Comparison of ENCODE assay signal across 26 cellular contexts in the genomic region with DNA sequence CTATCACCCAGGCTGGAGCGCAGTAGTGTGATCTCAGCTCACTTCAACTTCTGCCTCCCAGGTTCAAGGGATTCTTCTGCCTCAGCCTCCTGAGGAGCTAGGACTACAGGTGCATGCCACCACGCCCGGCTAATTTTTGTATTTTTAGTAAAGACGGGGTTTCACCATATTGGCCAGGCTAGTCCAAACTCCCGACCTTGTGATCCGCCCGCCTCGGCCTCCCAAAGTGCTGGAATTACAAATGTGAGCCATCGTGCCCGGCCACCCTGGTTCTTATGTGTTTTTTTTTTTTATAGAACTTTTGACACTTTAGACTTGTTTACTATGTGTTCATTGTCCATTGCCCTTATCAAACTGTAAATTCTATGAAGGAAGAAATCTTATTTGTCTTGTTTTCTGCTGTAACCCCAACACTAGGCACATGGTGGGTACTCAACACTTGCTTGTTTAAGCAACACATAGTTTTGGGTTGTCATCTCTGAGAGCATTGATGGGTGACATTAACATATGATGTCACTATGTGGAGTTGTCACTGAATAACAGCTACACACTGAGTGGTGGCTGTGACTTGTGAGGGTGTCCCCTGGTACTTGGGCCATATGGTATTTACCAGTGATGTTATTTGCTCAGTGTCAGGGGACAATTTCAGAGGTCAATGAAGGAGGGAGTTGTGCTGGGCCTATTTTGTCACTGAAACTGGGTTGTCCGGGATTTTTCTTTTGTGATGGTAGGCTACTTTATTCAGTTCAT. TPM values are rescaled to one million over a fixed set of nuclear protein-coding genes. Genes with fewer than 3 reads are reported as not detected.
A peak's percentile ranks its signal among the peaks of the same experiment; 100 is the strongest.
DNase-seq lines count a peak whose midpoint lies in the region; ATAC-seq and TF ChIP-seq lines count a peak whose summit lies in the region.
"Had no signal": no experiment of that assay in that cellular context is flagged by ENCODE, and none has a peak within 500 bp of the region (broad histone marks: within the 10 kb centered on the region; RNA-seq: fewer than 3 reads in every experiment).

No MANE protein-coding gene starts in this region.

- H2BK120ac ChIP-seq in neuronal stem cell (ENCODE audit: low read depth, low read length) (no peak overlapping the region), mesendoderm (ENCODE audit: low read depth, low read length) (no peak overlapping the region)

- H2AK5ac ChIP-seq in neuronal stem cell (ENCODE audit: low read depth, low read length) (no peak overlapping the region), mesendoderm (ENCODE audit: low read length) (no peak overlapping the region)

- H2BK12ac ChIP-seq in neuronal stem cell (ENCODE audit: low read length), result no peak overlapping the region

- no peak overlapping the region for H2AFZ ChIP-seq in neuronal stem cell (ENCODE audit: low read length)

- H3K9me3 ChIP-seq in Caco-2 (no peaks in the 10 kb centered on the region), neuronal stem cell (replicated peaks in 1 of 2; ENCODE audit: control insufficient read depth in 2 of 2, insufficient read depth in 1 of 2, low read depth in 1 of 2, low read length in 2 of 2) (peaks cover 0 to 2% of the 10 kb centered on the region in 2 donors)
- H3K9me3 ChIP-seq: thoracic aorta had no signal

- H3K27ac ChIP-seq in neuronal stem cell (replicated peaks; ENCODE audit: low read length) (no peak overlapping the region), mesendoderm (ENCODE audit: low read depth, low read length) (no peak overlapping the region)
- H3K27ac ChIP-seq: BLaER1, SK-N-MC, thoracic aorta had no signal

- H3K27me3 ChIP-seq in Caco-2 (replicated peaks; ENCODE audit: control insufficient read depth, insufficient read depth, low read length), result no peaks in the 10 kb centered on the region
- no peaks in the 10 kb centered on the region for H3K27me3 ChIP-seq in neuronal stem cell (ENCODE audit: control insufficient read depth in 3 of 3, insufficient read depth in 3 of 3, low read depth in 1 of 3, low read length in 3 of 3)
- no peaks in the 10 kb centered on the region for H3K27me3 ChIP-seq in mesendoderm (ENCODE audit: insufficient read depth, low read length, poor library complexity)
- H3K27me3 ChIP-seq: BLaER1 had no signal

- no peak overlapping the region for H2BK5ac ChIP-seq in neuronal stem cell (ENCODE audit: low read length)
- H2BK5ac ChIP-seq in mesendoderm (ENCODE audit: low read length), result no peak overlapping the region

- H3K4me1 ChIP-seq in Caco-2, result peaks cover 22% of the 10 kb centered on the region
- peaks cover 0 to 2% of the 10 kb centered on the region in 2 donors for H3K4me1 ChIP-seq in neuronal stem cell (ENCODE audit: control insufficient read depth in 2 of 2, insufficient read depth in 1 of 2, low read depth in 1 of 2, low read length in 2 of 2)
- no peaks in the 10 kb centered on the region for H3K4me1 ChIP-seq in mesendoderm (ENCODE audit: control insufficient read depth, low read depth, low read length)
- H3K4me1 ChIP-seq: BLaER1 had no signal

- H3K79me1 ChIP-seq in neuronal stem cell (ENCODE audit: low read depth, low read length), result no peaks in the 10 kb centered on the region
- H3K79me1 ChIP-seq in mesendoderm (ENCODE audit: low read length), result no peaks in the 10 kb centered on the region

- BruUV-seq in Caco-2 (replicated peaks; lab: Mats Ljungman, UMichigan), result no TSS peak

- H3K4me2 ChIP-seq in neuronal stem cell (ENCODE audit: insufficient read depth, low read length, poor library complexity, severe bottlenecking) (no peak overlapping the region), mesendoderm (ENCODE audit: low read length) (no peak overlapping the region)
- H3K4me2 ChIP-seq: BLaER1 had no signal

- H3K9me3 Mint-ChIP-seq in activated naive CD4-positive, alpha-beta T cell treated with anti-CD3 and anti-CD28 coated beads, Interleukin-2, amount 10 ng/mL, durations not matched to agents 7 days and 5 days, result no peaks in the 10 kb centered on the region
- no peaks in the 10 kb centered on the region for H3K9me3 Mint-ChIP-seq in Caco-2 (ENCODE audit: unreplicated experiment)
- peaks cover 5% of the 10 kb centered on the region for H3K9me3 Mint-ChIP-seq in central memory CD8-positive, alpha-beta T cell
- H3K9me3 Mint-ChIP-seq: activated naive CD8-positive, alpha-beta T cell treated with anti-CD3 and anti-CD28 coated beads, Interleukin-2, amount 10 ng/mL, durations not matched to agents 7 days and 5 days had no signal

- no peaks in the 10 kb centered on the region for H3K79me2 ChIP-seq in mesendoderm (ENCODE audit: control insufficient read depth, insufficient read depth, low read length)

- no peak for ATAC-seq in central memory CD8-positive, alpha-beta T cell (replicated peaks; ENCODE audit: extremely low read depth, poor library complexity, severe bottlenecking)
- ATAC-seq in HG02885 (IDR thresholded peaks at IDR 0.05; ENCODE audit: poor library complexity, unreplicated experiment), result no peak
- ATAC-seq: stimulated activated naive B cell treated with anti-CD40 and anti-IgM and Interleukin-4, amounts not matched to agents 10 μg/mL and 1 μg/mL and 100 μg/mL, for 72 hours had no signal

- H3K4me1 Mint-ChIP-seq in activated naive CD4-positive, alpha-beta T cell treated with anti-CD3 and anti-CD28 coated beads, Interleukin-2, amount 10 ng/mL, durations not matched to agents 7 days and 5 days, result peaks cover 24% of the 10 kb centered on the region
- H3K4me1 Mint-ChIP-seq in Caco-2 (ENCODE audit: low read depth, unreplicated experiment), result no peaks in the 10 kb centered on the region
- H3K4me1 Mint-ChIP-seq in central memory CD8-positive, alpha-beta T cell, result peaks cover 17% of the 10 kb centered on the region

- H3K36me3 ChIP-seq in Caco-2 (ENCODE audit: control insufficient read depth, insufficient read depth, low read length) (no peaks in the 10 kb centered on the region), neuronal stem cell (replicated peaks in 1 of 2; ENCODE audit: control insufficient read depth in 2 of 2, insufficient read depth in 2 of 2, low read length in 2 of 2) (no peaks in the 10 kb centered on the region), mesendoderm (ENCODE audit: control insufficient read depth, insufficient read depth, low read length) (no peaks in the 10 kb centered on the region)
- H3K36me3 ChIP-seq: BLaER1, thoracic aorta had no signal

- no peak for TF ChIP-seq CTCF in Caco-2 (IDR thresholded peaks at IDR 0.05; ENCODE audit: insufficient read depth in 1 of 2, low read depth in 1 of 2, low read length in 1 of 2, severe bottlenecking in 1 of 2, unreplicated experiment in 1 of 2)

- no CpG with 5 or more reads among the region's 11 CpGs for WGBS in neuronal stem cell (ENCODE audit: extremely low coverage in 2 of 2, insufficient read length in 2 of 2, insufficient replicate concordance in 1 of 2), 2 donors
- WGBS in mesendoderm (ENCODE audit: extremely low coverage, insufficient coverage, low lambda C conversion rate), result no CpG with 5 or more reads among the region's 11 CpGs

- intact Hi-C loops in Caco-2 (cut with micrococcal nuclease; ENCODE audit: unreplicated experiment), result loop anchor here (5.0 kb wide), 1 partner anchor 391 kb away; a partner anchor contains a TSS

- POLR2A ChIA-PET in Caco-2 (lab: Charles Lee), result interaction anchor here (0.6 kb wide), 1 partner anchor 13 kb away, joined by 3 read pairs; no protein-coding TSS in a partner anchor

- no peak overlapping the region for H3K14ac ChIP-seq in neuronal stem cell (ENCODE audit: low read length)

- H3K18ac ChIP-seq in neuronal stem cell (ENCODE audit: low read length), result no peak overlapping the region
- H3K18ac ChIP-seq in mesendoderm (ENCODE audit: low read length), result no peak overlapping the region

- H3K4ac ChIP-seq in neuronal stem cell (ENCODE audit: low read length) (peak overlapping the region; percentile 76), mesendoderm (ENCODE audit: low read depth, low read length) (no peak overlapping the region)

- H2BK15ac ChIP-seq in neuronal stem cell (ENCODE audit: low read length) (no peak overlapping the region), mesendoderm (replicated peaks; ENCODE audit: low read depth) (no peak overlapping the region)

- H4K91ac ChIP-seq in neuronal stem cell (ENCODE audit: low read depth, low read length, poor library complexity), result no peak overlapping the region

- no peak overlapping the region for H3K56ac ChIP-seq in mesendoderm (ENCODE audit: low read length)

- H3K9ac ChIP-seq in neuronal stem cell (ENCODE audit: low read depth, low read length, poor library complexity), result no peak overlapping the region
- no peak overlapping the region for H3K9ac ChIP-seq in mesendoderm (ENCODE audit: low read length)
- H3K9ac ChIP-seq: BLaER1 had no signal

- no peak overlapping the region for H3K23ac ChIP-seq in neuronal stem cell (ENCODE audit: low read depth, low read length, poor library complexity)
- H3K23ac ChIP-seq in mesendoderm (ENCODE audit: low read length), result no peak overlapping the region

- H4K5ac ChIP-seq in mesendoderm (ENCODE audit: low read length), result no peak overlapping the region

- DNase-seq in activated naive CD4-positive, alpha-beta T cell treated with anti-CD3 and anti-CD28 coated beads, Interleukin-2, amount 10 ng/mL, durations not matched to agents 7 days and 5 days, result no peak
- no peak for DNase-seq in activated naive CD4-positive, alpha-beta T cell treated with anti-CD3 and anti-CD28 coated beads, Interleukin-2, amount 50 U/mL, for 16 hours
- DNase-seq in Caco-2, result no peak
- no peak for DNase-seq in central memory CD8-positive, alpha-beta T cell (ENCODE audit: low spot score in 2 of 2)
- DNase-seq in neuronal stem cell (ENCODE audit: low spot score), result no peak
- DNase-seq in stimulated activated CD4-positive, alpha-beta T cell treated with anti-CD3 and anti-CD28 coated beads, Interleukin-2, amount 100 ng/mL, for 48 hours, result no peak
- DNase-seq in mesendoderm, result no peak
- DNase-seq: ACHN; activated CD8-positive, alpha-beta memory T cell treated with anti-CD3 and anti-CD28 coated beads, Interleukin-2, amount 50 U/mL, for 48 hours; activated naive CD8-positive, alpha-beta T cell treated with anti-CD3 and anti-CD28 coated beads, Interleukin-2, amount 10 ng/mL, durations not matched to agents 7 days and 5 days; cerebellar nuclear complex; HCEC 1CT; NCI-H1105; NCI-H2081 treated with DMSO at 0.1 percent for 48 hours; NCI-H82; occipital lobe; RPMI8226; stimulated activated naive B cell treated with anti-CD40 and anti-IgM and Interleukin-4, amounts not matched to agents 10 μg/mL and 1 μg/mL and 100 μg/mL, for 72 hours; T-helper 2 cell had no signal

- H3K4me3 Mint-ChIP-seq in activated naive CD4-positive, alpha-beta T cell treated with anti-CD3 and anti-CD28 coated beads, Interleukin-2, amount 10 ng/mL, durations not matched to agents 7 days and 5 days, result no peak overlapping the region
- peak overlapping the region; percentile 71 for H3K4me3 Mint-ChIP-seq in Caco-2 (ENCODE audit: unreplicated experiment)
- peak overlapping the region; percentile 74 for H3K4me3 Mint-ChIP-seq in central memory CD8-positive, alpha-beta T cell

- peak overlapping the region; percentile 45 for H3K27ac Mint-ChIP-seq in activated naive CD4-positive, alpha-beta T cell treated with anti-CD3 and anti-CD28 coated beads, Interleukin-2, amount 10 ng/mL, durations not matched to agents 7 days and 5 days
- no peak overlapping the region for H3K27ac Mint-ChIP-seq in Caco-2 (ENCODE audit: unreplicated experiment)
- no peak overlapping the region for H3K27ac Mint-ChIP-seq in central memory CD8-positive, alpha-beta T cell (ENCODE audit: low read depth)

- CTCF ChIA-PET in activated naive CD4-positive, alpha-beta T cell treated with anti-CD3 and anti-CD28 coated beads, Interleukin-2, amount 10 ng/mL, durations not matched to agents 7 days and 5 days (lab: Charles Lee), result no interaction called here
- CTCF ChIA-PET in Caco-2 (lab: Charles Lee), result interaction anchor here (0.6 to 0.8 kb wide), 2 partner anchors 54 to 325 kb away, joined by 3 to 8 read pairs; no protein-coding TSS in a partner anchor

- H3K4me3 ChIP-seq in Caco-2 (ENCODE audit: low read depth, low read length) (no peak overlapping the region), neuronal stem cell (ENCODE audit: low read length in 2 of 2) (no peak overlapping the region), mesendoderm (ENCODE audit: low read length) (no peak overlapping the region)
- H3K4me3 ChIP-seq: BLaER1, lung, SK-N-MC, smooth muscle cell had no signal

- peaks cover 9% of the 10 kb centered on the region for H3K27me3 Mint-ChIP-seq in activated naive CD4-positive, alpha-beta T cell treated with anti-CD3 and anti-CD28 coated beads, Interleukin-2, amount 10 ng/mL, durations not matched to agents 7 days and 5 days
- no peaks in the 10 kb centered on the region for H3K27me3 Mint-ChIP-seq in Caco-2 (ENCODE audit: insufficient read depth, unreplicated experiment)
- no peaks in the 10 kb centered on the region for H3K27me3 Mint-ChIP-seq in central memory CD8-positive, alpha-beta T cell
- H3K27me3 Mint-ChIP-seq: activated naive CD8-positive, alpha-beta T cell treated with anti-CD3 and anti-CD28 coated beads, Interleukin-2, amount 10 ng/mL, durations not matched to agents 7 days and 5 days; IgD-negative memory B cell; stimulated activated naive B cell treated with anti-CD40 and anti-IgM and Interleukin-4, amounts not matched to agents 10 μg/mL and 1 μg/mL and 100 μg/mL, for 72 hours had no signal

- peaks cover 4% of the 10 kb centered on the region for H3K36me3 Mint-ChIP-seq in activated naive CD4-positive, alpha-beta T cell treated with anti-CD3 and anti-CD28 coated beads, Interleukin-2, amount 10 ng/mL, durations not matched to agents 7 days and 5 days
- H3K36me3 Mint-ChIP-seq in Caco-2 (ENCODE audit: insufficient read depth, unreplicated experiment), result peaks cover 10% of the 10 kb centered on the region
- peaks cover 7% of the 10 kb centered on the region for H3K36me3 Mint-ChIP-seq in central memory CD8-positive, alpha-beta T cell (ENCODE audit: insufficient read depth)

- no peak overlapping the region for H4K8ac ChIP-seq in neuronal stem cell (ENCODE audit: low read depth, low read length)
- no peak overlapping the region for H4K8ac ChIP-seq in mesendoderm (ENCODE audit: low read depth, low read length)

RNA-seq across cellular contexts. Expression of a gene that starts 1.5 kb away (rescaled TPM):
- 37.3 and 39.5 TPM in 2 replicates for total RNA-seq in Caco-2 (2022)
- 3.3 TPM for polyA plus RNA-seq in neuronal stem cell (2013, experiment 1 of 2)
- polyA plus RNA-seq in neuronal stem cell (2013, experiment 2 of 2), result 3.1 TPM
- 2.2 TPM for polyA plus RNA-seq in mesendoderm (2013, experiment 1 of 2)
- 1.8 TPM for polyA plus RNA-seq in mesendoderm (2013, experiment 2 of 2)

RNA-seq across cellular contexts. Expression of a gene that starts 10.2 kb away (rescaled TPM):
- 2.9 and 4.6 TPM in 2 replicates for total RNA-seq in Caco-2 (2022)
- 1.6 TPM for polyA plus RNA-seq in neuronal stem cell (2013, experiment 1 of 2)
- polyA plus RNA-seq in neuronal stem cell (2013, experiment 2 of 2), result 1.6 TPM
- 3.3 TPM for polyA plus RNA-seq in mesendoderm (2013, experiment 1 of 2)
- polyA plus RNA-seq in mesendoderm (2013, experiment 2 of 2), result 3.1 TPM

RNA-seq across cellular contexts. Expression of a gene that starts 35.4 kb away (rescaled TPM):
- 67.5 and 74.7 TPM in 2 replicates for total RNA-seq in Caco-2 (2022)
- polyA plus RNA-seq in neuronal stem cell (2013, experiment 1 of 2), result 20.5 TPM
- polyA plus RNA-seq in neuronal stem cell (2013, experiment 2 of 2), result 19.9 TPM
- 20.7 TPM for polyA plus RNA-seq in mesendoderm (2013, experiment 1 of 2)
- polyA plus RNA-seq in mesendoderm (2013, experiment 2 of 2), result 20.1 TPM

RNA-seq across cellular contexts. Expression of a gene that starts 47.3 kb away (rescaled TPM):
- 98.4 and 105 TPM in 2 replicates for total RNA-seq in Caco-2 (2022)
- polyA plus RNA-seq in neuronal stem cell (2013, experiment 1 of 2), result 12.9 TPM
- polyA plus RNA-seq in neuronal stem cell (2013, experiment 2 of 2), result 13.4 TPM
- 9.3 TPM for polyA plus RNA-seq in mesendoderm (2013, experiment 1 of 2)
- 9.8 TPM for polyA plus RNA-seq in mesendoderm (2013, experiment 2 of 2)

RNA-seq across cellular contexts. Expression of a gene that starts 54.8 kb away (rescaled TPM):
- 3.4 and 4.5 TPM in 2 replicates for total RNA-seq in Caco-2 (2022)
- polyA plus RNA-seq in neuronal stem cell (2013, experiment 1 of 2), result 0.04 TPM
- 0.03 TPM for polyA plus RNA-seq in neuronal stem cell (2013, experiment 2 of 2)
- 0.07 TPM for polyA plus RNA-seq in mesendoderm (2013, experiment 1 of 2)
- 0.06 TPM for polyA plus RNA-seq in mesendoderm (2013, experiment 2 of 2)
